Comparison of ENCODE assay signal across 10 cellular contexts in the genomic region with DNA sequence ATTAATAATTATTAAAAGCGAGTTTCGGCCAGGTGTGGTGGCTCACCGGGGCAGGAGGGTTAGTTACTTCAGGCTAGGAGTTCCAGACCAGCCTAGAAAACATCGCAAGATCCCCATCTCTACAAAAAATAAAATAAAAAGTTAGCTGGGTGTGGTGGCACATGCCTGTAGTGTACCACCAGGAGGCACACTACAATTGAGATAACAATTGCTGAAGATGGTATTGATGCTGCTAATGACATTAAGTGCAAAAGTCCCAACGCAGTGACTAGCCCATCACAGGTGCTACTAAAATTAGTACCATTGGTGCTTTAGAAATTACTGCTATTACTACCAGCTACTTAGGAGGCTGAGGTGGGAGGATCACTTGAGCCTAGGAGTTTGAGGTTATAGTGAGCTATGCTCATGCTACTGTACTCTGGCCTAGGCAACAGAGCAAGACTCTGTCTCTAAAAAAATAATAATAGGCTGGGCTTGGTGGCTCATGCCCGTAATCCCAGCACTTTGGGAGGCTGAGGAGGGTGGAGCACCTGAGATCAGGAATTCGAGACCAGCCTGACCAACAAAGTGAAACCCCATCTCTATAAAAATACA.
DNase-seq lines count a peak whose midpoint lies in the region; ATAC-seq and TF ChIP-seq lines count a peak whose summit lies in the region.
"Had no signal": no experiment of that assay in that cellular context is flagged by ENCODE, and none has a peak within 500 bp of the region (broad histone marks: within the 10 kb centered on the region; RNA-seq: fewer than 3 reads in every experiment).

No MANE protein-coding gene starts in this region.

- intact Hi-C loops in mucosa of descending colon (cut with DNase I, micrococcal nuclease): no loop called here

- no peaks in the 10 kb centered on the region for H3K36me3 ChIP-seq in mucosa of descending colon (ENCODE audit: low read depth)
- H3K36me3 ChIP-seq: left lung had no signal

- in situ Hi-C loops in astrocyte of the spinal cord (cut with HindIII; ENCODE audit: low sequenced_read_pairs): no loop called here

- DNase-seq in Daoy (ENCODE audit: low read depth) (peak; percentile 7), HT1080 (ENCODE audit: low read depth) (peak; percentile 23), astrocyte of the spinal cord (ENCODE audit: low read depth, low spot score) (no peak), mucosa of descending colon (peak in 1 of 3 donors; percentile 10), NCI-H187 treated with DMSO at 0.1 percent for 48 hours (lab: John Stamatoyannopoulos, UW) (no peak), AG08395 (ENCODE audit: low spot score) (no peak), SHP77 treated with DMSO at 0.1 percent for 48 hours (lab: John Stamatoyannopoulos, UW) (no peak), NCI-H1417 (lab: John Stamatoyannopoulos, UW) (no peak)
- DNase-seq: activated naive CD8-positive, alpha-beta T cell treated with anti-CD3 and anti-CD28 coated beads, Interleukin-2, amount 50 U/mL, for 24 hours; left lung had no signal

- TF ChIP-seq CTCF in astrocyte of the spinal cord (IDR thresholded peaks at IDR 0.05; ENCODE audit: low read depth, low read length): peak; percentile 49
- TF ChIP-seq CTCF in mucosa of descending colon (IDR thresholded peaks at IDR 0.05): peak; percentile 11

- H3K4me3 ChIP-seq in astrocyte of the spinal cord (ENCODE audit: low read depth, low read length) (no peak overlapping the region), mucosa of descending colon (no peak overlapping the region)
- H3K4me3 ChIP-seq: left lung had no signal

- peak; percentile 36 for ATAC-seq in mucosa of descending colon
- ATAC-seq: activated naive CD8-positive, alpha-beta T cell treated with anti-CD3 and anti-CD28 coated beads, Interleukin-2, amount 50 U/mL, for 24 hours; left lung had no signal

- no peaks in the 10 kb centered on the region for H3K4me1 ChIP-seq in mucosa of descending colon (ENCODE audit: low read depth)
- H3K4me1 ChIP-seq: left lung had no signal

- no peaks in the 10 kb centered on the region for H3K9me3 ChIP-seq in mucosa of descending colon
- H3K9me3 ChIP-seq: left lung had no signal

Comparison
In these comparisons a context has a peak if more than half of its experiments do, and no peak if none do; other contexts are left out.
1. DNase-seq: peak in Daoy (single experiment) and HT1080 (single experiment); none in astrocyte of the spinal cord (single experiment), NCI-H187 treated with DMSO at 0.1 percent for 48 hours (single experiment), AG08395 (single experiment), SHP77 treated with DMSO at 0.1 percent for 48 hours (single experiment) and NCI-H1417 (0 of 3).